ENCODE assay signal across 8 cellular contexts in the genomic region with DNA sequence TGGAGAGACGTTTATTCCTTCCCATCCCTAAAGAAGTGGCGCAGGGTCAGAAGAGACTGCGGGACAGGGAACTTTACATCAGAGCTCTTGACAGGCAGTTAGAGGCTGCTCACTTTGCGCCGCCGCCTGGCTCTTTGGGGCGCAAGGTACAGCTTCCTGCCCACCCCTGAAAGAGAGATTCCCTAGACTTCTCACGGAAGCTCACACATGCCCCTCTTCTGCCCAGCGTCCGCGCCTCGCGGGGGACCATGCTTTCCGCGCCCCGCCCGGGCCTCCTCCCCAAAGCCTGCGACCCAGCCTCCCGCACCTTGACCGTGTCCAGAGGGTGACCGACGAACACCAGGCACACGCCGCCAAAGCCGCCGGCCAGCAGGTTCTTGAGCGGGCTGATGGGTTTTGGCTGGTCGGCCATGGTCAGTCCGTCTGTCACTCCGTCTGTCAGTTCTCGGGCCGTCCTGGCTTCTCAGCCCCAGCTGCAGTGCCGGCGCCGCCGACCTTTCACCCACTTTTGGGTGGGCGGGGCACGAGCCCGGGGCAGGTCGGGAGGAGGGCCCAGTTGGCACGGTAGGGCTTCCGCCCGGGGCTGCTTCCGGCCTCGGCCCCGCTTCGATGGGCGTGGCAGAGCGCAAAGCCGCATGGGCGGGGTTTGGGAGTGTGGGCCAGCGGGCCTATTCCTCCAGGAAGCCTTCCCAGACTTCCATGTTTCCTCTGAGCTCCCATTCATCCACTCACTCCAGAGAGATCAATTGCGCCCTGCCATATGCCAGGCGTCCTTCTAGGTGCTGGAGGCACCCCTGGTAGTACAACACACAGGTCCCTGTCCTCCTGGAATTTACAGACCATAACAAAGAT. TPM values are rescaled to one million over a fixed set of nuclear protein-coding genes. Genes with fewer than 3 reads are reported as not detected.
DNase-seq lines count a peak whose midpoint lies in the region; ATAC-seq and TF ChIP-seq lines count a peak whose summit lies in the region.

A gene with protein sequence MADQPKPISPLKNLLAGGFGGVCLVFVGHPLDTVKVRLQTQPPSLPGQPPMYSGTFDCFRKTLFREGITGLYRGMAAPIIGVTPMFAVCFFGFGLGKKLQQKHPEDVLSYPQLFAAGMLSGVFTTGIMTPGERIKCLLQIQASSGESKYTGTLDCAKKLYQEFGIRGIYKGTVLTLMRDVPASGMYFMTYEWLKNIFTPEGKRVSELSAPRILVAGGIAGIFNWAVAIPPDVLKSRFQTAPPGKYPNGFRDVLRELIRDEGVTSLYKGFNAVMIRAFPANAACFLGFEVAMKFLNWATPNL (minus strand): TSS at position 500 of the 852 bp plus-strand sequence. CDS start 88 bp downstream, at position 412.

- peaks cover 20% of the 10 kb centered on the region for H3K79me2 ChIP-seq in GM23248 (ENCODE audit: insufficient read depth)

- peak; percentile 96 to 98 for ATAC-seq in activated naive CD4-positive, alpha-beta T cell treated with anti-CD3 and anti-CD28 coated beads, Interleukin-2, amount 50 U/mL, for 72 hours
- ATAC-seq in thoracic aorta (ENCODE audit: insufficient number of reproducible peaks, low FRiP score, low read depth): peak; percentile 57

- peak within 1 kb of the TSS; percentile 92 for H3K4me3 Mint-ChIP-seq in osteocyte (ENCODE audit: unreplicated experiment)

- no peaks in the 10 kb centered on the region for H3K36me3 ChIP-seq in ES-I3 (ENCODE audit: insufficient read depth, low read length)
- no peaks in the 10 kb centered on the region for H3K36me3 ChIP-seq in GM23248 (ENCODE audit: low read depth)
- no peaks in the 10 kb centered on the region for H3K36me3 ChIP-seq in thoracic aorta

- H3K9ac ChIP-seq in ES-I3 (ENCODE audit: low read depth, low read length) (peak within 1 kb of the TSS; percentile 69; the same call in 1 of the 2 replicates), GM23248 (peak within 1 kb of the TSS; percentile 74)

- H3K9me3 Mint-ChIP-seq in activated naive CD4-positive, alpha-beta T cell treated with anti-CD3 and anti-CD28 coated beads, Interleukin-2, amount 50 U/mL, for 72 hours: no peaks in the 10 kb centered on the region
- H3K9me3 Mint-ChIP-seq in osteocyte (ENCODE audit: unreplicated experiment): no peaks in the 10 kb centered on the region

- H3K4me1 ChIP-seq in ES-I3 (ENCODE audit: insufficient read depth, low read length): peaks cover 10% of the 10 kb centered on the region
- peaks cover 9% of the 10 kb centered on the region for H3K4me1 ChIP-seq in GM23248 (ENCODE audit: insufficient read depth)
- peaks cover 10 to 20% of the 10 kb centered on the region in 2 donors for H3K4me1 ChIP-seq in thoracic aorta (ENCODE audit: control insufficient read depth in 1 of 2, low read depth in 2 of 2)

- H3K27ac Mint-ChIP-seq in activated naive CD4-positive, alpha-beta T cell treated with anti-CD3 and anti-CD28 coated beads, Interleukin-2, amount 50 U/mL, for 72 hours: peak within 1 kb of the TSS; percentile 83 to 97
- H3K27ac Mint-ChIP-seq in osteocyte (ENCODE audit: unreplicated experiment): peak within 1 kb of the TSS; percentile 87

- peaks cover 6% of the 10 kb centered on the region; the same call in 1 of the 2 replicates for H3F3A ChIP-seq in GM23248 (ENCODE audit: insufficient read depth)

- no peaks in the 10 kb centered on the region for H3K27me3 Mint-ChIP-seq in osteocyte (ENCODE audit: unreplicated experiment)

- peaks cover 0 to 8% of the 10 kb centered on the region in 2 donors for H3K36me3 Mint-ChIP-seq in activated naive CD4-positive, alpha-beta T cell treated with anti-CD3 and anti-CD28 coated beads, Interleukin-2, amount 50 U/mL, for 72 hours
- H3K36me3 Mint-ChIP-seq in osteocyte (ENCODE audit: unreplicated experiment): no peaks in the 10 kb centered on the region

- H4K20me1 ChIP-seq in GM23248 (ENCODE audit: insufficient read depth): no peaks in the 10 kb centered on the region

- TF ChIP-seq CTCF in osteocyte (IDR thresholded peaks at IDR 0.05): no peak
- no peak for TF ChIP-seq CTCF in thoracic aorta (IDR thresholded peaks at IDR 0.05)

- H3K4me1 Mint-ChIP-seq in osteocyte (ENCODE audit: unreplicated experiment): peaks cover 24% of the 10 kb centered on the region

- DNase-seq in GM23248 (peak; percentile 94), LHCN-M2 (ENCODE audit: low read depth) (peak; percentile 81), SKM-1 (lab: John Stamatoyannopoulos, UW; ENCODE audit: unreplicated experiment) (peak; percentile 70), head of caudate nucleus (peak; percentile 31 to 86 (median 76)), osteocyte (ENCODE audit: extremely low spot score, unreplicated experiment) (peak; percentile 95), thoracic aorta (ENCODE audit: low spot score) (peak; percentile 52)
- peak; percentile 92 to 95 for DNase-seq in activated naive CD4-positive, alpha-beta T cell treated with anti-CD3 and anti-CD28 coated beads, Interleukin-2, amount 50 U/mL, for 72 hours (ENCODE audit: low spot score in 2 of 2)

- intact Hi-C loops in head of caudate nucleus (cut with DNase I): no loop called here

- H3K27ac ChIP-seq in GM23248: peak within 1 kb of the TSS; percentile 23; the same call in 1 of the 2 replicates
- H3K27ac ChIP-seq in thoracic aorta: peak within 1 kb of the TSS; percentile 45 to 63

- no peaks in the 10 kb centered on the region for H3K9me2 ChIP-seq in GM23248 (ENCODE audit: insufficient read depth)

- H3K4me2 ChIP-seq in GM23248 (ENCODE audit: unreplicated experiment): peak within 1 kb of the TSS; percentile 77

- WGBS in GM23248 (ENCODE audit: low coverage in 1 of 2, low lambda C conversion rate in 2 of 2, missing lambda C conversion rate in 2 of 2), 2 experiments: 2 to 3% methylated on average over 49 to 54 of the region's 54 CpGs

- H2AFZ ChIP-seq in GM23248: peak within 1 kb of the TSS; percentile 98

- H3K27me3 ChIP-seq in GM23248 (replicated peaks; ENCODE audit: insufficient read depth) (no peaks in the 10 kb centered on the region), thoracic aorta (replicated peaks; ENCODE audit: insufficient read depth) (no peaks in the 10 kb centered on the region)

- H3K4me3 ChIP-seq in GM23248 (peak within 1 kb of the TSS; percentile 98), thoracic aorta (peak within 1 kb of the TSS; percentile 83)

- in situ Hi-C loops in GM23248 (cut with MboI): no loop called here

- no peaks in the 10 kb centered on the region for H3K9me3 ChIP-seq in ES-I3 (ENCODE audit: control insufficient read depth, insufficient read depth, low read length)
- no peaks in the 10 kb centered on the region for H3K9me3 ChIP-seq in GM23248 (ENCODE audit: low read depth)
- no peaks in the 10 kb centered on the region for H3K9me3 ChIP-seq in thoracic aorta

RNA-seq across cellular contexts. Expression of the gene that starts here (rescaled TPM):
- total RNA-seq in GM23248 (2014; rRNA removed; shearing (Covaris generic)): 22.0 and 26.2 TPM in 2 replicates
- 20.3 and 21.0 TPM in 2 replicates for polyA plus RNA-seq in GM23248 (2016; fragmentation: Nextera tagmentation; extraction: Ambion mirVana)
- total RNA-seq in LHCN-M2 (2014; rRNA removed): 14.5 and 17.5 TPM in 2 replicates
- 24.6 TPM for polyA plus RNA-seq in LHCN-M2 (2012)
- 10 to 100 TPM; 18.3 to 20.5 TPM for total RNA-seq in activated naive CD4-positive, alpha-beta T cell treated with anti-CD3 and anti-CD28 coated beads, Interleukin-2, amount 50 U/mL, for 72 hours
- total RNA-seq in osteocyte: 12.4 and 13.3 TPM in 2 replicates
- total RNA-seq in thoracic aorta: 10 to 100 TPM; 12.3 to 27.1 TPM

Comparison
In these comparisons a context has a peak if more than half of its experiments do, and no peak if none do; other contexts are left out.
1. Peak in every context shown above with its lines: DNase-seq, ATAC-seq, H3K4me3 ChIP-seq and H3K27ac ChIP-seq.